13 cellular contexts compared by ENCODE assay signal in the genomic region with DNA sequence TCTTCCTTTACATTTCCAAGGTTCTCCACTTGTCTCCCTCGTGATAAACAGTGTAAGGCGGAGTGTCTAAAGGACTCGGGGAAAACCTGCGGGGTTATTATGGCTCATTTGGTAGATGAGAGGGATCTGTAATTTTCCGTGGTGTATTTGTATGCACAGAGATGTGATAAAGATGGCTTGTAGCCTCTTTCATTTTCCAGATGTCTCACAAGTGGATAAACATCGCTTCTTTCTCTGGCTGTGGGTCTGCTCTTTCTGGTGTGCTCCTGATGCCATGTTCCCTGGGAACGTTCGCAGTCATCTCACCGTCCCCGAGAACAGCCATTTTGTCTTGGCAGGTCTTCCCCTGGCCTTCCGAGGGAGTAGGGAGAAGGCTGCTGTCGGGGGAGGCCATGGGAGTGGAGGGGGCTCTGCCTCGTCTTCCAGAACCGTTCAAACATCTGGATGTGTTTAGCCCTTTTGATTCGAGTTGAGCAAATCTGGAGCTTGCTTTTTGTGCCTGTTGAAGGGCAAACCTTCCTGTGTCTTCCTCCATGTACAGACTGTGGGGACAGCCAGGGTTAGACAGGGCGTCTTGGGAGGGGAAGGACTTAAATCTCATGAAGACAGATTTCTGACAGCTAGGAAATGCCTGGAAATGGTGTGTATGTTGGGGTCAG.
DNase-seq lines count a peak whose midpoint lies in the region; ATAC-seq, FAIRE-seq and TF ChIP-seq lines count a peak whose summit lies in the region.
"Had no signal": no experiment of that assay in that cellular context is flagged by ENCODE, and none has a peak within 500 bp of the region (broad histone marks: within the 10 kb centered on the region; RNA-seq: fewer than 3 reads in every experiment).

No MANE protein-coding gene starts in this region.

- H4K5ac ChIP-seq in H1 (ENCODE audit: insufficient read length, low read depth, low read length), result no peak overlapping the region

- no peak overlapping the region for H4K12ac ChIP-seq in trophoblast cell (ENCODE audit: low read depth, low read length)

- TF ChIP-seq RAD21 in H1 (IDR thresholded peaks at IDR 0.05 in 1 of 2, conservative IDR thresholded peaks at IDR 0.05 in 1 of 2; ENCODE audit: low read depth in 2 of 2, low read length in 2 of 2), result no peak

- H3K23me2 ChIP-seq in H1 (ENCODE audit: low read depth, low read length), result no peaks in the 10 kb centered on the region

- TF ChIP-seq EP300 in H1 (IDR thresholded peaks at IDR 0.05; ENCODE audit: borderline replicate concordance in 1 of 2, low read depth in 2 of 2, low read length in 2 of 2), result no peak

- ATAC-seq in mucosa of descending colon (no peak), GM21447 (IDR thresholded peaks at IDR 0.05; ENCODE audit: unreplicated experiment) (no peak)

- H2BK5ac ChIP-seq in H1 (ENCODE audit: low read depth, low read length) (peak overlapping the region; percentile 83; the same call in 1 of the 2 replicates), trophoblast cell (ENCODE audit: low read depth, low read length, poor library complexity) (no peak overlapping the region)

- H3K18ac ChIP-seq in H1 (ENCODE audit: extremely low read depth, low read length) (peak overlapping the region; percentile 96), trophoblast cell (ENCODE audit: low read length) (peak overlapping the region; percentile 1)

- no peak overlapping the region for H4K8ac ChIP-seq in H1 (ENCODE audit: extremely low read depth, insufficient read depth, low read length)
- H4K8ac ChIP-seq in trophoblast cell (ENCODE audit: low read depth, low read length), result no peak overlapping the region

- H3K4me1 ChIP-seq in H1 (replicated peaks in 1 of 4; ENCODE audit: control insufficient read depth in 3 of 4, insufficient read depth in 4 of 4, low read length in 3 of 4) (peaks cover 13 to 21% (median 17%) of the 10 kb centered on the region in 4 experiments), trophoblast cell (ENCODE audit: control insufficient read depth in 1 of 2, insufficient read depth in 2 of 2, low read length in 2 of 2) (peaks cover 12 to 13% of the 10 kb centered on the region in 2 experiments), mucosa of descending colon (ENCODE audit: low read depth) (no peaks in the 10 kb centered on the region)

- H3K27ac ChIP-seq in H1 (ENCODE audit: low read depth, low read length) (0 out of 2 replicates have a peak overlapping the region, but pooled peaks have one; percentile 8), trophoblast cell (ENCODE audit: low read depth, low read length) (peak overlapping the region; percentile 12)

- intact Hi-C loops in mucosa of descending colon (cut with DNase I, micrococcal nuclease), result no loop called here

- H4K20me1 ChIP-seq in H1 (replicated peaks in 1 of 2; ENCODE audit: control insufficient read depth in 1 of 2, insufficient read depth in 2 of 2, low read length in 2 of 2), result peaks cover 0 to 1% of the 10 kb centered on the region in 2 experiments

- DNase-seq in GDM1 (lab: John Stamatoyannopoulos, UW) (peak; percentile 30), NCI-H187 treated with DMSO at 0.1 percent for 48 hours (lab: John Stamatoyannopoulos, UW) (peak; percentile 79), H1 (ENCODE audit: low read depth in 1 of 2, low spot score in 2 of 2) (no peak), trophoblast cell (no peak), mucosa of descending colon (no peak), iPS-NIHi7 (ENCODE audit: extremely low spot score) (no peak)
- no peak for DNase-seq in activated CD4-positive, alpha-beta T cell treated with anti-CD3 and anti-CD28 coated beads, Interleukin-2, amount 50 U/mL, for 4 hours
- DNase-seq: activated CD4-positive, alpha-beta T cell treated with anti-CD3 and anti-CD28 coated beads for 48 hours; NCI-H2029 treated with DMSO at 0.1 percent for 48 hours; stimulated activated CD4-positive, alpha-beta T cell treated with anti-CD3 and anti-CD28 coated beads, Interleukin-4, amount 100 ng/mL, for 1 hour; stimulated activated naive B cell treated with anti-CD40 and anti-IgM and Interleukin-4, amounts not matched to agents 10 μg/mL and 1 μg/mL and 100 μg/mL, for 72 hours had no signal

- H3K4ac ChIP-seq in H1 (replicated peaks; ENCODE audit: insufficient read length, low read depth, low read length) (no peak overlapping the region), trophoblast cell (ENCODE audit: low read depth, low read length) (no peak overlapping the region)

- no peaks in the 10 kb centered on the region for H3K27me3 ChIP-seq in H1 (replicated peaks in 1 of 4; ENCODE audit: control insufficient read depth in 3 of 4, extremely low read depth in 1 of 4, insufficient read depth in 3 of 4, low read length in 3 of 4)
- H3K27me3 ChIP-seq in trophoblast cell (ENCODE audit: insufficient read depth, low read length), result no peaks in the 10 kb centered on the region

- H2BK120ac ChIP-seq in H1 (replicated peaks; ENCODE audit: low read depth, low read length) (no peak overlapping the region), trophoblast cell (ENCODE audit: insufficient read depth, low read length, poor library complexity) (no peak overlapping the region)

- no peak overlapping the region for H2AFZ ChIP-seq in H1 (ENCODE audit: low read length)
- H2AFZ ChIP-seq in trophoblast cell (ENCODE audit: insufficient read depth, low read length, poor library complexity), result no peak overlapping the region

- POLR2A ChIA-PET in H1 (lab: Charles Lee; ENCODE audit: partially characterized antibody), result interaction anchor here (1.3 kb wide), 1 partner anchor 13 kb away, joined by 3 read pairs; no protein-coding TSS in a partner anchor

- CTCF ChIA-PET in H1 (lab: Charles Lee; ENCODE audit: partially characterized antibody), result interaction anchor here (0.8 to 1.1 kb wide), 2 partner anchors 36 to 46 kb away, joined by 3 to 5 read pairs; no protein-coding TSS in a partner anchor

- WGBS in H1 (ENCODE audit: extremely low coverage in 1 of 2, insufficient coverage in 1 of 2, insufficient read length in 1 of 2, insufficient replicate concordance in 2 of 2, low coverage in 1 of 2, low lambda C conversion rate in 2 of 2, missing lambda C conversion rate in 1 of 2), 2 experiments, result 83% methylated on average over 16 of the region's 16 CpGs; no CpG with 5 or more reads in 1 of the 2 experiments
- WGBS in trophoblast cell (ENCODE audit: extremely low coverage, insufficient coverage, insufficient read length), result no CpG with 5 or more reads among the region's 16 CpGs

- H3K4me2 ChIP-seq in H1 (ENCODE audit: insufficient read depth in 1 of 2, low read depth in 2 of 2, low read length in 2 of 2) (peak overlapping the region; percentile 15 to 26; a peak in 1 of 4 replicates), trophoblast cell (ENCODE audit: low read length) (no peak overlapping the region)

- TF ChIP-seq CTCF in H1 (IDR thresholded peaks at IDR 0.05; ENCODE audit: control extremely low read depth in 1 of 3, insufficient read depth in 1 of 3, low read depth in 1 of 3, low read length in 3 of 3), result no peak
- TF ChIP-seq CTCF in mucosa of descending colon (IDR thresholded peaks at IDR 0.05), result no peak

- H3K9me3 ChIP-seq in H1 (ENCODE audit: insufficient read depth in 2 of 2, low read depth in 1 of 2, low read length in 1 of 2) (no peaks in the 10 kb centered on the region), trophoblast cell (ENCODE audit: insufficient read depth, low read depth, low read length) (no peaks in the 10 kb centered on the region), mucosa of descending colon (no peaks in the 10 kb centered on the region)

- H3K56ac ChIP-seq in H1 (replicated peaks; ENCODE audit: insufficient read length, low read depth, low read length), result no peak overlapping the region

- H3K79me1 ChIP-seq in H1 (ENCODE audit: low read depth, low read length) (peaks cover 7% of the 10 kb centered on the region), trophoblast cell (ENCODE audit: low read length) (no peaks in the 10 kb centered on the region)

- H2BK12ac ChIP-seq in H1 (ENCODE audit: low read depth, low read length) (peak overlapping the region; percentile 87; the same call in 1 of the 2 replicates), trophoblast cell (ENCODE audit: low read length) (no peak overlapping the region)

- H3K9ac ChIP-seq in H1 (replicated peaks in 1 of 4; ENCODE audit: extremely low read depth in 1 of 4, low read depth in 3 of 4, low read length in 3 of 4) (no peak overlapping the region), trophoblast cell (ENCODE audit: low read length) (peak overlapping the region; percentile 4)

- H3K23ac ChIP-seq in H1 (ENCODE audit: insufficient read length) (no peak overlapping the region), trophoblast cell (ENCODE audit: low read length) (no peak overlapping the region)

- no peak overlapping the region for H3K4me3 ChIP-seq in H1 (ENCODE audit: extremely low read depth in 1 of 4, insufficient read depth in 2 of 4, low read depth in 3 of 4, low read length in 4 of 4)
- no peak overlapping the region for H3K4me3 ChIP-seq in trophoblast cell (ENCODE audit: low read depth, low read length)
- H3K4me3 ChIP-seq in mucosa of descending colon, result no peak overlapping the region

- TF ChIP-seq POLR2A in H1 (IDR thresholded peaks at IDR 0.05; ENCODE audit: control extremely low read depth in 1 of 2, low read depth in 2 of 2, low read length in 2 of 2), result no peak

- no peak for FAIRE-seq in H1 (lab: Jason Lieb, UNC)
- FAIRE-seq: bronchial epithelial cell had no signal

- 0 out of 2 replicates have a peak overlapping the region, but pooled peaks have one; percentile 8 for H2BK20ac ChIP-seq in H1 (ENCODE audit: low read length)

- H3K79me2 ChIP-seq in H1 (ENCODE audit: control insufficient read depth in 1 of 2, insufficient read depth in 2 of 2, low read length in 2 of 2), result peaks cover 0 to 28% of the 10 kb centered on the region in 2 experiments; a peak in 2 of 4 replicates
- H3K79me2 ChIP-seq in trophoblast cell (ENCODE audit: control insufficient read depth, insufficient read depth, low read length, poor library complexity), result no peaks in the 10 kb centered on the region

- H2AK5ac ChIP-seq in H1 (ENCODE audit: low read depth, low read length) (no peak overlapping the region), trophoblast cell (ENCODE audit: low read length) (no peak overlapping the region)

- H2BK15ac ChIP-seq in H1 (ENCODE audit: low read length), result 0 out of 2 replicates have a peak overlapping the region, but pooled peaks have one; percentile 29

- H3K14ac ChIP-seq in H1 (ENCODE audit: insufficient read length) (no peak overlapping the region), trophoblast cell (ENCODE audit: low read length) (no peak overlapping the region)

- H3K36me3 ChIP-seq in H1 (ENCODE audit: control insufficient read depth in 2 of 4, insufficient read depth in 4 of 4, low read length in 3 of 4), result no peaks in the 10 kb centered on the region
- peaks cover 0 to 6% of the 10 kb centered on the region in 2 experiments for H3K36me3 ChIP-seq in trophoblast cell (ENCODE audit: control insufficient read depth in 1 of 2, insufficient read depth in 2 of 2, low read length in 2 of 2)
- no peaks in the 10 kb centered on the region for H3K36me3 ChIP-seq in mucosa of descending colon (ENCODE audit: low read depth)

- H4K91ac ChIP-seq in H1 (replicated peaks; ENCODE audit: insufficient read length, low read length) (no peak overlapping the region), trophoblast cell (ENCODE audit: low read depth, low read length) (peak overlapping the region; percentile 6)

TF ChIP-seq in H1, 55 proteins besides CTCF, POLR2A, EP300 and RAD21 (continues in another document):
- TF ChIP-seq SAP30 (IDR thresholded peaks at IDR 0.05; ENCODE audit: insufficient read depth, insufficient replicate concordance, low read length), result no peak

Comparison
In these comparisons a context has a peak if more than half of its experiments do, and no peak if none do; other contexts are left out.
1. DNase-seq: peak in GDM1 (single experiment) and NCI-H187 treated with DMSO at 0.1 percent for 48 hours (single experiment); none in H1 (0 of 2), trophoblast cell (0 of 2), mucosa of descending colon (0 of 3), iPS-NIHi7 (single experiment) and activated CD4-positive, alpha-beta T cell treated with anti-CD3 and anti-CD28 coated beads, Interleukin-2, amount 50 U/mL, for 4 hours (0 of 2).